ENCODE assay signal across 11 cellular contexts in the genomic region with DNA sequence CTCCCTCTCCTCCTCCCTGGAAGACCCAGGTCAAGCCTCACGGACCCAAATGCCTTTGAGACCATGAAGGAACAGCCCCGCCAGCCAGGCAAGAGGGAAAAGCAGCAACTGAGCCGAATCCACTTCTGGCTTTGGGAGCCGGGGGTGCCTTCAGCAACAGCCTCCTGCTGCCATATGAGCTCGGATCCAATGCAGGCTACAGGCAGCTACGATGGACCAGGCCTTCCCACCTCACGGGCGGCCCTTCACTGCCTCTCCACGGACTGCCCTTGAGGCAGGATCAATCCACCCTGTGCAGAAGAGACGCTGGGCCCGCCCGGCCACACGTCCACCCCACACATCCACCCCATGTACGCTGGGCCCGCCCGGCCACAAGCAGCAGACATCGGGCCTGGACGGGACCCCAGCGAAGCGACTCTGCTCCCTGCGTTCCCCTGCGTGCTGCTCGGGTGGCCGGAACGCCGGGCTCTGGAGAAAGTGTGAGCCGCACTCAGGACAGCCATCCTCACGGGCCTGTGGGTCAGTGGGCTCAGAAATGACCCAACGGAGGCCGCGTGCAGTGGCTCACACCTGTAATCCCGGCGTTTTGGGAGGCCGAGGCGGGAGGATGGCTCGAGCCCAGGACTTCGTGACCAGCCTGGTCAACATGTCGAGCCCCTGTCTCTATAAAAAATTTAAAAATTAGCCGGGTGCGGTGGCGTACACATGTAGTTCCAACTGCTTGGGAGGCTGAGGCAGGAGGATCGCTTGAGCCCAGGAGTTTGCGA.
DNase-seq lines count a peak whose midpoint lies in the region; ATAC-seq, FAIRE-seq and TF ChIP-seq lines count a peak whose summit lies in the region.
"Had no signal": no experiment of that assay in that cellular context is flagged by ENCODE, and none has a peak within 500 bp of the region (broad histone marks: within the 10 kb centered on the region; RNA-seq: fewer than 3 reads in every experiment).

No MANE protein-coding gene starts in this region.

- H3K36me3 ChIP-seq in HEK293 (ENCODE audit: control insufficient read depth in 2 of 2, insufficient read depth in 1 of 2, low read length in 2 of 2) (no peaks in the 10 kb centered on the region), heart left ventricle (no peaks in the 10 kb centered on the region), psoas muscle (ENCODE audit: insufficient read depth in 1 of 2, low read depth in 1 of 2) (no peaks in the 10 kb centered on the region)
- H3K36me3 ChIP-seq: esophagus muscularis mucosa had no signal

- CTCF ChIA-PET in HEK293 (lab: Yijun Ruan, JAX), result interaction anchor here (0.6 kb wide), 1 partner anchor 70 kb away, joined by 3 read pairs; no protein-coding TSS in a partner anchor

- POLR2A ChIA-PET in HEK293 (lab: Yijun Ruan, JAX), result no interaction called here

- H3K9me3 ChIP-seq in HEK293 (ENCODE audit: control insufficient read depth, insufficient read depth, low read depth, low read length) (no peaks in the 10 kb centered on the region), heart left ventricle (no peaks in the 10 kb centered on the region), psoas muscle (no peaks in the 10 kb centered on the region)
- H3K9me3 ChIP-seq: esophagus muscularis mucosa had no signal

- no peaks in the 10 kb centered on the region for H3K4me1 ChIP-seq in HEK293 (ENCODE audit: control insufficient read depth, insufficient read depth, low read length)
- no peaks in the 10 kb centered on the region for H3K4me1 ChIP-seq in heart left ventricle
- no peaks in the 10 kb centered on the region for H3K4me1 ChIP-seq in psoas muscle

- whole genome bisulfite sequencing in heart left ventricle, 4 donors, result 89 to 94% (median 92%) methylated on average over 34 to 43 of the region's 43 CpGs
- 91 to 94% (median 92%) methylated on average over 42 to 43 of the region's 43 CpGs for WGBS in psoas muscle, 3 donors

- H3K4me3 ChIP-seq in HEK293 (ENCODE audit: low read depth, low read length) (no peak overlapping the region), heart left ventricle (no peak overlapping the region), psoas muscle (no peak overlapping the region)
- H3K4me3 ChIP-seq: esophagus muscularis mucosa had no signal

- TF ChIP-seq POLR2A in heart left ventricle (IDR thresholded peaks at IDR 0.05), result no peak

- ATAC-seq in heart left ventricle (no peak), psoas muscle (no peak), GM19455 (IDR thresholded peaks at IDR 0.05; ENCODE audit: unreplicated experiment) (no peak)

- H3K27me3 ChIP-seq in heart left ventricle (peaks cover 0 to 17% (median 9%) of the 10 kb centered on the region in 9 donors), psoas muscle (ENCODE audit: insufficient read depth in 3 of 3, low read length in 2 of 3) (peaks cover 0 to 16% (median 4%) of the 10 kb centered on the region in 3 donors)

- peak; percentile 4 for DNase-seq in EH (ENCODE audit: low read depth)
- peak in 3 of 5 donors; percentile 17 to 59 (median 18) for DNase-seq in heart left ventricle
- DNase-seq in psoas muscle, result peak; percentile 11 to 40
- DNase-seq in D721Med (ENCODE audit: insufficient read length, low spot score), result no peak
- no peak for DNase-seq in NCI-H1694 (lab: John Stamatoyannopoulos, UW)
- DNase-seq: activated CD4-positive, alpha-beta T cell treated with anti-CD3 and anti-CD28 coated beads, Interleukin-2, amount 10 ng/mL, durations not matched to agents 24 days and 14 days; NCI-H2081 treated with DMSO at 0.1 percent for 48 hours; retina had no signal

- intact Hi-C loops in heart left ventricle (cut with DNase I), result no loop called here
- intact Hi-C loops in psoas muscle (cut with DNase I), result no loop called here

- H3K27ac ChIP-seq in HEK293 (ENCODE audit: extremely low read depth, low read depth, low read length) (no peak overlapping the region), heart left ventricle (no peak overlapping the region), psoas muscle (no peak overlapping the region)
- H3K27ac ChIP-seq: esophagus muscularis mucosa had no signal

- FAIRE-seq in D721Med (lab: Jason Lieb, UNC), result no peak

- TF ChIP-seq CTCF in HEK293 (tag by site-specific recombination; IDR thresholded peaks at IDR 0.05), result no peak
- TF ChIP-seq CTCF in heart left ventricle (IDR thresholded peaks at IDR 0.05), result no peak
- no peak for TF ChIP-seq CTCF in psoas muscle (IDR thresholded peaks at IDR 0.05)
- no peak for TF ChIP-seq CTCF in D721Med (IDR thresholded peaks at IDR 0.05; ENCODE audit: insufficient read depth, missing control alignments)

TF ChIP-seq in HEK293, 187 proteins besides CTCF, POLR2A, EP300 and RAD21:
- TF ChIP-seq ZNF600 (tag by site-specific recombination; IDR thresholded peaks at IDR 0.05), result 0 out of 2 replicates have a peak, but pooled peaks have one; percentile 23
- no peak for TF ChIP-seq ZNF670 (tag by site-specific recombination; IDR thresholded peaks at IDR 0.05; ENCODE audit: low read depth)
- TF ChIP-seq ZNF416 (tag by site-specific recombination; IDR thresholded peaks at IDR 0.05), result no peak
- 0 out of 2 replicates have a peak, but pooled peaks have one; percentile 61 for TF ChIP-seq ZNF341 (tag by site-specific recombination; IDR thresholded peaks at IDR 0.05; ENCODE audit: low read depth)

Comparison
In these comparisons a context has a peak if more than half of its experiments do, and no peak if none do; other contexts are left out.
1. DNase-seq: peak in EH (single experiment), heart left ventricle (3 of 5) and psoas muscle (2 of 2); none in D721Med (single experiment) and NCI-H1694 (single experiment).